In the genomic region with DNA sequence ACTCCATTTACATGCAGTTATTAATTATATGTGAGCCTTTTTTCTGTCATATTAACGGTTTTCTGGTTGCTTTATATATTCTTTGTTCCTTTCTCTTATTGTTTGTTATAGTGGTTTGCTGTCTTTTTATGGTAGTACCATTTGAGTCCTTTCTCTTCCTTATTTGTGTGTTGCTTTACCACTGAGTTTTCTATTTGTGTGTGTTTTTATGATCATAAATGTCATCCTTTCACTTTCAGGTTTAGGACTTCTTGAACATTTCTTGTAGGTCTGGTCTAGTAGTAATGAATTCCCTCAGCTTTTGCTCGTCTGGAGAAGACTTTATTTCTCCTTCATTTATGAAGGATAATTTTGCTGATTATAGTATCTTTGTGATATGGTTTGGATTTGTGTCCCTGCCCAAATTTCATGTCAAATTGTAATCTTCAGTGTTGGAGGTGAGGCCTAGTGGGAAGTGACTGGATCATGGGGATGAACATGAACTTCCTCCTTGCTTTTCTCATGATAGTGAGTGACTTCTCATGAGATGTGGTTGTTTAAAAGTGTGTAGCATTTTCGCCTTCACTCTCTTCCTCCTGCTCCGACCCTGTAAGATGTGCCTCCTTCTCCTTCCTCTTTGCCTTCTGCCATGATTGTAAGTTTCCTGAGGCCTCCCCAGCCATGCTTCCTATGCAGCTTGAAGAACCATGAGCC, we compare ENCODE assay signal across 11 cellular contexts. TPM values are rescaled to one million over a fixed set of nuclear protein-coding genes. Genes with fewer than 3 reads are reported as not detected.
A peak's percentile ranks its signal among the peaks of the same experiment; 100 is the strongest.
DNase-seq lines count a peak whose midpoint lies in the region; ATAC-seq and TF ChIP-seq lines count a peak whose summit lies in the region.
"Had no signal": no experiment of that assay in that cellular context is flagged by ENCODE, and none has a peak within 500 bp of the region (broad histone marks: within the 10 kb centered on the region; RNA-seq: fewer than 3 reads in every experiment).

No MANE protein-coding gene starts in this region.

- peak overlapping the region; percentile 30 for H3K27ac ChIP-seq in colonic mucosa
- H3K27ac ChIP-seq: 22Rv1 had no signal

- TF ChIP-seq CTCF in colonic mucosa (IDR thresholded peaks at IDR 0.05) (no peak), type B pancreatic cell (conservative IDR thresholded peaks at IDR 0.05) (no peak)

- peaks cover 78% of the 10 kb centered on the region for H3K36me3 Mint-ChIP-seq in T-helper 1 cell treated with Interleukin-12 subunit alpha and Interleukin-12 subunit beta and Interleukin-4 antibody, amounts not matched to agents 30 μg/mL and 1 μg/mL, for 36 hours (ENCODE audit: low read depth)
- H3K36me3 Mint-ChIP-seq in type B pancreatic cell: peaks cover 70% of the 10 kb centered on the region

- no peak overlapping the region for H3K4me3 ChIP-seq in colonic mucosa

- DNase-seq in T-helper 1 cell (no peak), colonic mucosa (no peak), head of caudate nucleus (no peak), type B pancreatic cell (ENCODE audit: extremely low spot score, unreplicated experiment) (no peak), globus pallidus (ENCODE audit: low spot score) (no peak)
- DNase-seq: NCI-H1048 had no signal

- H3K9ac ChIP-seq in colonic mucosa (ENCODE audit: low read depth in 2 of 2, low read length in 2 of 2): no peak overlapping the region

- peaks cover 12% of the 10 kb centered on the region for H3K36me3 ChIP-seq in colonic mucosa

- H3K4me1 Mint-ChIP-seq in T-helper 1 cell treated with Interleukin-12 subunit alpha and Interleukin-12 subunit beta and Interleukin-4 antibody, amounts not matched to agents 30 μg/mL and 1 μg/mL, for 36 hours (ENCODE audit: low read depth): peaks cover 27% of the 10 kb centered on the region
- H3K4me1 Mint-ChIP-seq in type B pancreatic cell (ENCODE audit: unreplicated experiment): no peaks in the 10 kb centered on the region

- H3K27me3 ChIP-seq in colonic mucosa: no peaks in the 10 kb centered on the region

- no peaks in the 10 kb centered on the region for H3K4me1 ChIP-seq in colonic mucosa

- H3K27me3 Mint-ChIP-seq in T-helper 1 cell treated with Interleukin-12 subunit alpha and Interleukin-12 subunit beta and Interleukin-4 antibody, amounts not matched to agents 30 μg/mL and 1 μg/mL, for 36 hours (ENCODE audit: low read depth): no peaks in the 10 kb centered on the region
- no peaks in the 10 kb centered on the region for H3K27me3 Mint-ChIP-seq in type B pancreatic cell
- H3K27me3 Mint-ChIP-seq: brain had no signal

- peaks cover 37% of the 10 kb centered on the region for H3K9me3 Mint-ChIP-seq in T-helper 1 cell treated with Interleukin-12 subunit alpha and Interleukin-12 subunit beta and Interleukin-4 antibody, amounts not matched to agents 30 μg/mL and 1 μg/mL, for 36 hours
- peaks cover 20% of the 10 kb centered on the region for H3K9me3 Mint-ChIP-seq in type B pancreatic cell

- ATAC-seq in GM21390 (IDR thresholded peaks at IDR 0.05; ENCODE audit: unreplicated experiment) (peak; percentile 93), HG03135 (IDR thresholded peaks at IDR 0.05; ENCODE audit: unreplicated experiment) (peak; percentile 69)

- intact Hi-C loops in colonic mucosa (cut with DNase I) (no loop called here), head of caudate nucleus (cut with DNase I) (no loop called here)

- no peaks in the 10 kb centered on the region for H3K9me3 ChIP-seq in colonic mucosa

- no peak overlapping the region for H3K4me3 Mint-ChIP-seq in T-helper 1 cell treated with Interleukin-12 subunit alpha and Interleukin-12 subunit beta and Interleukin-4 antibody, amounts not matched to agents 30 μg/mL and 1 μg/mL, for 36 hours
- no peak overlapping the region for H3K4me3 Mint-ChIP-seq in type B pancreatic cell
- H3K4me3 Mint-ChIP-seq: brain had no signal

- H3K27ac Mint-ChIP-seq in T-helper 1 cell treated with Interleukin-12 subunit alpha and Interleukin-12 subunit beta and Interleukin-4 antibody, amounts not matched to agents 30 μg/mL and 1 μg/mL, for 36 hours: peak overlapping the region; percentile 37
- no peak overlapping the region for H3K27ac Mint-ChIP-seq in type B pancreatic cell
- H3K27ac Mint-ChIP-seq: brain had no signal

RNA-seq across cellular contexts. Expression of gene GCC2, which starts 11.5 kb away (rescaled TPM):
- 100 to 1,000 TPM in 1 of 2 donors, 10 to 100 TPM in 1; 57.9 to 101 TPM for total RNA-seq in colonic mucosa
- 40.5 and 48.1 TPM in 2 replicates for total RNA-seq in type B pancreatic cell (ENCODE audit: low replicate concordance)
